Comparison of ENCODE assay signal across 8 cellular contexts in genomic region chr20:18567739-18568091, GRCh38. TPM values are rescaled to one million over a fixed set of nuclear protein-coding genes. Genes with fewer than 3 reads are reported as not detected.
DNase-seq lines count a peak whose midpoint lies in the region; ATAC-seq and TF ChIP-seq lines count a peak whose summit lies in the region.

No MANE protein-coding gene starts in this region.

- peaks cover 36% of the 10 kb centered on the region for H3K79me2 ChIP-seq in DOHH2 (ENCODE audit: control insufficient read depth, low read length)

- POLR2A ChIA-PET in GM10248 (lab: Yijun Ruan, JAX) = no interaction called here

- peak overlapping the region; percentile 93 for H3K27ac Mint-ChIP-seq in activated T-helper 17 cell treated with anti-CD3 and anti-CD28 coated beads, Interleukin-2, amount 50 U/mL, for 72 hours

- peaks cover 17% of the 10 kb centered on the region for H3K4me1 ChIP-seq in DOHH2 (ENCODE audit: control insufficient read depth, low read length)
- H3K4me1 ChIP-seq in subcutaneous abdominal adipose tissue (ENCODE audit: control insufficient read depth in 5 of 5, insufficient read depth in 5 of 5, low read length in 5 of 5) = peaks cover 0 to 15% (median 14%) of the 10 kb centered on the region in 5 donors

- H3K4me3 ChIP-seq in DOHH2 (ENCODE audit: low read length) (peak overlapping the region; percentile 90), iPS-18c (ENCODE audit: insufficient read depth, low read depth, low read length) (peak overlapping the region; percentile 90), subcutaneous abdominal adipose tissue (ENCODE audit: low read depth in 1 of 5, low read length in 5 of 5) (peak overlapping the region; percentile 81 to 97 (median 89))

- H3K9ac ChIP-seq in subcutaneous abdominal adipose tissue (ENCODE audit: low read length in 5 of 5) = peak overlapping the region; percentile 95 to 99 (median 97)

- H3K27me3 ChIP-seq in DOHH2 (ENCODE audit: control insufficient read depth, low read length) = no peaks in the 10 kb centered on the region
- no peaks in the 10 kb centered on the region for H3K27me3 ChIP-seq in subcutaneous abdominal adipose tissue (ENCODE audit: control insufficient read depth in 5 of 5, insufficient read depth in 4 of 5, low read length in 5 of 5)

- peak; percentile 18 for ATAC-seq in HG02588 (IDR thresholded peaks at IDR 0.05; ENCODE audit: unreplicated experiment)
- ATAC-seq in activated T-helper 17 cell treated with anti-CD3 and anti-CD28 coated beads, Interleukin-2, amount 50 U/mL, for 72 hours (replicated peaks) = peak; percentile 29

- no peaks in the 10 kb centered on the region for H3K9me2 ChIP-seq in DOHH2 (replicated peaks; ENCODE audit: control insufficient read depth, low read length)

- peak overlapping the region; percentile 98 for H3K4me2 ChIP-seq in DOHH2 (ENCODE audit: low read length)

- CTCF ChIA-PET in GM10248 (lab: Yijun Ruan, JAX) = interaction anchor here (1.7 kb wide), 1 partner anchor 12 kb away, joined by 3 read pairs; no protein-coding TSS in a partner anchor

- peak overlapping the region; percentile 92 for H3K4me3 Mint-ChIP-seq in activated T-helper 17 cell treated with anti-CD3 and anti-CD28 coated beads, Interleukin-2, amount 50 U/mL, for 72 hours

- TF ChIP-seq CTCF in DOHH2 (IDR thresholded peaks at IDR 0.05; ENCODE audit: low read depth, low read length, poor library complexity, severe bottlenecking) (no peak), GM10248 (IDR thresholded peaks at IDR 0.05; ENCODE audit: control extremely low read depth, extremely low read depth, low read depth, missing control alignments) (no peak)

- peaks cover 50% of the 10 kb centered on the region for H3K36me3 Mint-ChIP-seq in activated T-helper 17 cell treated with anti-CD3 and anti-CD28 coated beads, Interleukin-2, amount 50 U/mL, for 72 hours (ENCODE audit: low read depth)

- peaks cover 32% of the 10 kb centered on the region for H3K36me3 ChIP-seq in DOHH2 (ENCODE audit: control insufficient read depth, low read length)
- peaks cover 5 to 17% (median 10%) of the 10 kb centered on the region in 5 donors for H3K36me3 ChIP-seq in subcutaneous abdominal adipose tissue (ENCODE audit: control insufficient read depth in 5 of 5, insufficient read depth in 5 of 5, low read length in 5 of 5)

- H3K9me3 Mint-ChIP-seq in activated T-helper 17 cell treated with anti-CD3 and anti-CD28 coated beads, Interleukin-2, amount 50 U/mL, for 72 hours = no peaks in the 10 kb centered on the region

- H3F3A ChIP-seq in DOHH2 (ENCODE audit: control insufficient read depth, insufficient read depth) = peaks cover 3% of the 10 kb centered on the region; the same call in 1 of the 2 replicates

- H3K4me1 Mint-ChIP-seq in activated T-helper 17 cell treated with anti-CD3 and anti-CD28 coated beads, Interleukin-2, amount 50 U/mL, for 72 hours = peaks cover 10% of the 10 kb centered on the region

- no peaks in the 10 kb centered on the region for H3K9me3 ChIP-seq in DOHH2 (ENCODE audit: control insufficient read depth, insufficient read depth, low read length)
- H3K9me3 ChIP-seq in iPS-18c (ENCODE audit: control insufficient read depth, insufficient read depth, low read length) = no peaks in the 10 kb centered on the region
- no peaks in the 10 kb centered on the region for H3K9me3 ChIP-seq in subcutaneous abdominal adipose tissue (ENCODE audit: control insufficient read depth in 5 of 5, low read length in 5 of 5)

- peak overlapping the region; percentile 44 for H3K27ac ChIP-seq in DOHH2 (ENCODE audit: low read depth, low read length)
- H3K27ac ChIP-seq in subcutaneous abdominal adipose tissue (ENCODE audit: low read depth, low read length) = peak overlapping the region; percentile 84

- H3K27me3 Mint-ChIP-seq in activated T-helper 17 cell treated with anti-CD3 and anti-CD28 coated beads, Interleukin-2, amount 50 U/mL, for 72 hours = no peaks in the 10 kb centered on the region

- H4K20me1 ChIP-seq in DOHH2 (ENCODE audit: control insufficient read depth, insufficient read depth, low read depth, low read length) = no peaks in the 10 kb centered on the region

- DNase-seq in cerebellar cortex (ENCODE audit: low spot score) = no peak
- no peak for DNase-seq in activated CD4-positive, alpha-beta T cell treated with anti-CD3 and anti-CD28 coated beads, Interleukin-2, amount 50 U/mL, for 1 hour
- no peak for DNase-seq in GM10248 (ENCODE audit: extremely low spot score)

RNA-seq across cellular contexts. Expression of gene SMIM26, which starts 0.5 kb away (rescaled TPM):
- total RNA-seq in activated T-helper 17 cell treated with anti-CD3 and anti-CD28 coated beads, Interleukin-2, amount 50 U/mL, for 72 hours = 10 to 100 TPM; 55.5 to 67.9 TPM

RNA-seq across cellular contexts. Expression of gene DTD1, which starts 20.1 kb away (rescaled TPM):
- total RNA-seq in activated T-helper 17 cell treated with anti-CD3 and anti-CD28 coated beads, Interleukin-2, amount 50 U/mL, for 72 hours = 10 to 100 TPM; 34.9 to 45.8 TPM

RNA-seq across cellular contexts. Expression of gene SEC23B, which starts 60.0 kb away (rescaled TPM):
- total RNA-seq in activated T-helper 17 cell treated with anti-CD3 and anti-CD28 coated beads, Interleukin-2, amount 50 U/mL, for 72 hours = 100 to 1,000 TPM in 1 of 2 donors, 10 to 100 TPM in 1; 97.7 to 105 TPM
